In genomic region chr7:92245487-92246362, GRCh38 we compare ENCODE assay signal across 8 cellular contexts. TPM values are rescaled to one million over a fixed set of nuclear protein-coding genes. Genes with fewer than 3 reads are reported as not detected.
DNase-seq lines count a peak whose midpoint lies in the region; ATAC-seq and TF ChIP-seq lines count a peak whose summit lies in the region.

TSS of gene ANKIB1 (plus strand) at chr7:92245974. CDS start at chr7:92294979, 49,005 bp downstream.
TSS of gene KRIT1 (minus strand) at chr7:92245914. CDS start at chr7:92242135, 3,779 bp downstream.

- H3K9me3 ChIP-seq in right lobe of liver, result no peaks in the 10 kb centered on the region

- H3K27me3 ChIP-seq in right lobe of liver, result no peaks in the 10 kb centered on the region

- TF ChIP-seq CTCF in right lobe of liver (IDR thresholded peaks at IDR 0.05), result peak in 2 of 4 donors; percentile 11 to 28

- peak within 1 kb of the TSS; percentile 81 to 90 (median 87) for H3K4me3 ChIP-seq in right lobe of liver

- H3K36me3 ChIP-seq in right lobe of liver, result peaks cover 0 to 8% (median 2%) of the 10 kb centered on the region in 4 donors

- intact Hi-C loops in right lobe of liver (cut with DNase I), result no loop called here

- TF ChIP-seq POLR2A in right lobe of liver (IDR thresholded peaks at IDR 0.05), result peak; percentile 38

- H3K27ac ChIP-seq in right lobe of liver, result peak within 1 kb of the TSS; percentile 84 to 88 (median 85)

- peaks cover 0 to 24% (median 4%) of the 10 kb centered on the region in 4 donors for H3K4me1 ChIP-seq in right lobe of liver

- WGBS in right lobe of liver (ENCODE audit: insufficient coverage, low coverage, low lambda C conversion rate, missing lambda C conversion rate), result 0% methylated on average over 27 of the region's 72 CpGs

- DNase-seq in CD1c-positive myeloid dendritic cell (ENCODE audit: extremely low spot score) (peak; percentile 89), NCI-H774 (lab: John Stamatoyannopoulos, UW) (peak; percentile 77), dermis microvascular lymphatic vessel endothelial cell (ENCODE audit: low read depth in 2 of 2) (peak; percentile 68 to 88), right lobe of liver (peak; percentile 89 to 92 (median 91))
- peak; percentile 87 to 89 for DNase-seq in activated CD4-positive, alpha-beta T cell treated with anti-CD3 and anti-CD28 coated beads, Interleukin-2, amount 50 U/mL, for 48 hours
- DNase-seq in stimulated activated CD4-positive, alpha-beta T cell treated with anti-CD3 and anti-CD28 coated beads, TNF-alpha, amount 100 ng/mL, for 1 hour (ENCODE audit: low read depth in 3 of 3, low spot score in 1 of 3), result peak; percentile 55 to 73 (median 70)

- ATAC-seq in GM19395 (IDR thresholded peaks at IDR 0.05; ENCODE audit: unreplicated experiment) (peak; percentile 83), HG03565 (IDR thresholded peaks at IDR 0.05; ENCODE audit: unreplicated experiment) (peak; percentile 50), right lobe of liver (peak; percentile 93 to 97 (median 95))

RNA-seq across cellular contexts. Expression of gene ANKIB1, which starts in this region (rescaled TPM):
- total RNA-seq in dermis microvascular lymphatic vessel endothelial cell, result 24.5 and 24.6 TPM in 2 replicates
- total RNA-seq in right lobe of liver, result 10 to 100 TPM in 5 of 6 experiments, 1 to 10 TPM in 1; 9.3 to 20.8 (median 15.0) TPM

RNA-seq across cellular contexts. Expression of gene KRIT1, which starts in this region (rescaled TPM):
- total RNA-seq in dermis microvascular lymphatic vessel endothelial cell, result 26.8 and 30.6 TPM in 2 replicates
- 10 to 100 TPM; 15.9 to 32.3 (median 22.6) TPM for total RNA-seq in right lobe of liver

Comparison
In these comparisons a context has a peak if more than half of its experiments do, and no peak if none do; other contexts are left out.
1. Peak in every context shown above with its lines: DNase-seq, ATAC-seq, H3K4me3 ChIP-seq and H3K27ac ChIP-seq.